Comparison of ENCODE assay signal across 13 cellular contexts in the genomic region with DNA sequence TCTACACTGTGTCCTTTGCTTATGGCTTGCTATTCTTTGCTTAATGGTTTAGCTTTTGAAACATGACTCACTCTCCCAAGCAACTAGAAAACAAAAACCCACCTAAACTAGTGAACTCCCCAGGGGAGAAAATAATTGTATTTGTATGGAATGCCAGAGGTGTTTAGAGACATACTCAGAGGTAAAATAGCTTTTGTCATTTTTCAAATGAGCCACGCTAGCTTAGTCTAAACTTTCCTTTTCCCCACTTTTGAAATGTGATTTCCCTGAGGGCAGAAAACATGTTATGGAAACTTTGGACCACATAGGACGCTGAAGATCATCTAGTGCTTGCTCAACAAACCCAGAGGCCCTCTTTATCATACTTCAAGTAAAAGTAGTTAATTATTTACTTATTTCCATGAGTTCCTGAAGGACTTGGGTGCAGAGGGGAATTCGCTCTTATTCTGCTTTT. TPM values are rescaled to one million over a fixed set of nuclear protein-coding genes. Genes with fewer than 3 reads are reported as not detected.
DNase-seq lines count a peak whose midpoint lies in the region; ATAC-seq, FAIRE-seq and TF ChIP-seq lines count a peak whose summit lies in the region.
"Had no signal": no experiment of that assay in that cellular context is flagged by ENCODE, and none has a peak within 500 bp of the region (broad histone marks: within the 10 kb centered on the region; RNA-seq: fewer than 3 reads in every experiment).

No MANE protein-coding gene starts in this region.

- no peak overlapping the region for H3K4me3 ChIP-seq in A549

- ATAC-seq in A549, result peak; percentile 86 to 89
- no peak for ATAC-seq in HG03432 (IDR thresholded peaks at IDR 0.05; ENCODE audit: unreplicated experiment)

- TF ChIP-seq CTCF in A549 (IDR thresholded peaks at IDR 0.05), result no peak

- whole genome bisulfite sequencing in A549 (ENCODE audit: missing lambda C conversion rate), result 1% methylated on average over 3 of the region's 3 CpGs

- peak in 1 of 2 experiments; percentile 33; a peak in 1 of 5 replicates for TF ChIP-seq EP300 in A549 (IDR thresholded peaks at IDR 0.05)

- TF ChIP-seq POLR2A in A549 (IDR thresholded peaks at IDR 0.05; ENCODE audit: low read length), result no peak

- peak overlapping the region; percentile 82 for H3K27ac Mint-ChIP-seq in activated T-helper 1 cell treated with anti-CD3 and anti-CD28 coated beads, Interleukin-12 subunit alpha, Interleukin-12 subunit beta, Interleukin-2, Interleukin-4 antibody, amounts not matched to agents 30 ng/mL and 10 ng/mL and 1 ng/mL, durations not matched to agents 14 hours and 24 hours and 36 hours

- TF ChIP-seq RAD21 in A549 (conservative IDR thresholded peaks at IDR 0.05 in 1 of 2, IDR thresholded peaks at IDR 0.05 in 1 of 2), result no peak

- peak overlapping the region; percentile 70 for H3K4me2 ChIP-seq in A549
- H3K4me2 ChIP-seq: KMS-11 had no signal

- peak overlapping the region; percentile 49 to 56; a peak in 3 of 6 replicates for H3K27ac ChIP-seq in A549
- H3K27ac ChIP-seq: KMS-11 had no signal

- H3K4me1 ChIP-seq in A549, result peaks cover 22% of the 10 kb centered on the region
- H3K4me1 ChIP-seq: BE2C had no signal

- peak overlapping the region; percentile 79 for H3K4me3 Mint-ChIP-seq in activated T-helper 1 cell treated with anti-CD3 and anti-CD28 coated beads, Interleukin-12 subunit alpha, Interleukin-12 subunit beta, Interleukin-2, Interleukin-4 antibody, amounts not matched to agents 30 ng/mL and 10 ng/mL and 1 ng/mL, durations not matched to agents 14 hours and 24 hours and 36 hours

- POLR2A ChIA-PET in A549 (lab: Yijun Ruan, JAX), result no interaction called here

- FAIRE-seq in A549 (lab: Jason Lieb, UNC), result no peak

- H3K36me3 Mint-ChIP-seq in activated T-helper 1 cell treated with anti-CD3 and anti-CD28 coated beads, Interleukin-12 subunit alpha, Interleukin-12 subunit beta, Interleukin-2, Interleukin-4 antibody, amounts not matched to agents 30 ng/mL and 10 ng/mL and 1 ng/mL, durations not matched to agents 14 hours and 24 hours and 36 hours (ENCODE audit: low read depth), result peaks cover 11% of the 10 kb centered on the region

- peak; percentile 12 to 73 for DNase-seq in A549 (ENCODE audit: low read depth in 1 of 2, low spot score in 1 of 2)
- peak; percentile 21 for DNase-seq in H4 (ENCODE audit: low spot score)
- no peak for DNase-seq in activated T-helper 1 cell treated with anti-CD3 and anti-CD28 coated beads, Interleukin-12 subunit alpha, Interleukin-12 subunit beta, Interleukin-2, Interleukin-4 antibody, amounts not matched to agents 30 ng/mL and 10 ng/mL and 1 ng/mL, durations not matched to agents 14 hours and 24 hours and 36 hours (ENCODE audit: low spot score)
- peak; percentile 57 for DNase-seq in kidney glomerular epithelial cell (lab: John Stamatoyannopoulos, UW)
- DNase-seq in NK-92 (lab: John Stamatoyannopoulos, UW; ENCODE audit: unreplicated experiment), result no peak
- DNase-seq in NCI-H146 treated with DMSO at 0.1 percent for 48 hours (lab: John Stamatoyannopoulos, UW; ENCODE audit: unreplicated experiment), result no peak
- DNase-seq in NCI-H1930 (lab: John Stamatoyannopoulos, UW), result no peak
- DNase-seq: anterior cingulate cortex, BE2C, NCI-H446 treated with DMSO at 0.1 percent for 48 hours, SHP77 treated with DMSO at 0.1 percent for 48 hours had no signal

- intact Hi-C loops in activated T-helper 1 cell treated with anti-CD3 and anti-CD28 coated beads, Interleukin-12 subunit alpha, Interleukin-12 subunit beta, Interleukin-2, Interleukin-4 antibody, amounts not matched to agents 30 ng/mL and 10 ng/mL and 1 ng/mL, durations not matched to agents 14 hours and 24 hours and 36 hours (cut with micrococcal nuclease), result loop anchor here (1.0 kb wide), 2 partner anchors 10 to 13 kb away; no protein-coding TSS in a partner anchor

- CTCF ChIA-PET in A549 (lab: Yijun Ruan, JAX), result interaction anchor here (1.0 kb wide), 1 partner anchor 132 kb away, joined by 3 read pairs; no protein-coding TSS in a partner anchor

- H3K4me1 Mint-ChIP-seq in activated T-helper 1 cell treated with anti-CD3 and anti-CD28 coated beads, Interleukin-12 subunit alpha, Interleukin-12 subunit beta, Interleukin-2, Interleukin-4 antibody, amounts not matched to agents 30 ng/mL and 10 ng/mL and 1 ng/mL, durations not matched to agents 14 hours and 24 hours and 36 hours (ENCODE audit: low read depth), result peaks cover 97% of the 10 kb centered on the region

- peaks cover under 1% of the 10 kb centered on the region for H3K9me3 Mint-ChIP-seq in activated T-helper 1 cell treated with anti-CD3 and anti-CD28 coated beads, Interleukin-12 subunit alpha, Interleukin-12 subunit beta, Interleukin-2, Interleukin-4 antibody, amounts not matched to agents 30 ng/mL and 10 ng/mL and 1 ng/mL, durations not matched to agents 14 hours and 24 hours and 36 hours

- H3K9me3 ChIP-seq in A549, result no peaks in the 10 kb centered on the region
- H3K9me3 ChIP-seq: BE2C had no signal

- no peaks in the 10 kb centered on the region for H3K27me3 Mint-ChIP-seq in activated T-helper 1 cell treated with anti-CD3 and anti-CD28 coated beads, Interleukin-12 subunit alpha, Interleukin-12 subunit beta, Interleukin-2, Interleukin-4 antibody, amounts not matched to agents 30 ng/mL and 10 ng/mL and 1 ng/mL, durations not matched to agents 14 hours and 24 hours and 36 hours (ENCODE audit: insufficient read depth)

TF ChIP-seq in A549, 52 proteins besides CTCF, POLR2A, EP300 and RAD21:
- TF ChIP-seq, protein P1, sequence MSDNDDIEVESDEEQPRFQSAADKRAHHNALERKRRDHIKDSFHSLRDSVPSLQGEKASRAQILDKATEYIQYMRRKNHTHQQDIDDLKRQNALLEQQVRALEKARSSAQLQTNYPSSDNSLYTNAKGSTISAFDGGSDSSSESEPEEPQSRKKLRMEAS (IDR thresholded peaks at IDR 0.05), result no peak
- TF ChIP-seq, protein P2, sequence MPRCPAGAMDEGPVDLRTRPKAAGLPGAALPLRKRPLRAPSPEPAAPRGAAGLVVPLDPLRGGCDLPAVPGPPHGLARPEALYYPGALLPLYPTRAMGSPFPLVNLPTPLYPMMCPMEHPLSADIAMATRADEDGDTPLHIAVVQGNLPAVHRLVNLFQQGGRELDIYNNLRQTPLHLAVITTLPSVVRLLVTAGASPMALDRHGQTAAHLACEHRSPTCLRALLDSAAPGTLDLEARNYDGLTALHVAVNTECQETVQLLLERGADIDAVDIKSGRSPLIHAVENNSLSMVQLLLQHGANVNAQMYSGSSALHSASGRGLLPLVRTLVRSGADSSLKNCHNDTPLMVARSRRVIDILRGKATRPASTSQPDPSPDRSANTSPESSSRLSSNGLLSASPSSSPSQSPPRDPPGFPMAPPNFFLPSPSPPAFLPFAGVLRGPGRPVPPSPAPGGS (IDR thresholded peaks at IDR 0.05), result 0 out of 3 replicates have a peak, but pooled peaks have one; percentile 38
- TF ChIP-seq JUN (IDR thresholded peaks at IDR 0.05) (peak in 1 of 2 experiments; percentile 27; a peak in 1 of 5 replicates), CEBPB (IDR thresholded peaks at IDR 0.05) (peak; percentile 57 to 59; a peak in 2 of 4 replicates), CBX8 (IDR thresholded peaks at IDR 0.05) (no peak), FOSL2 (IDR thresholded peaks at IDR 0.05) (peak; percentile 17; the same call in 1 of the 2 replicates), FOSL2 (CRISPR knock-in tag; IDR thresholded peaks at IDR 0.05) (peak; percentile 56)

RNA-seq across cellular contexts. Expression of a gene that starts 16.5 kb away (rescaled TPM):
- polyA plus RNA-seq in A549 (2011; rRNA removed) (0.34 and 0.52 TPM in 2 replicates), A549 (2017; fragmentation: RNase III; extraction: RNeasy Plus Mini Kit Qiagen cat#74134 plus additional on column Dnase treatment) (not detected in 3 replicates)
- not detected in 2 replicates for polyA plus RNA-seq in A549 (2012; cell fraction: cytosol; rRNA removed)
- not detected in 2 replicates for polyA plus RNA-seq in A549 (2012; cell fraction: nucleus; rRNA removed)
- 0.25 and 0.73 TPM in 2 replicates for polyA minus RNA-seq in A549 (2011; rRNA and poly(A)+ RNA removed)
- total RNA-seq in H4 (2014; rRNA removed; shearing (Covaris generic)), result 0.06 TPM in 1 of 2 replicates, not detected in the other
- 296 and 302 TPM in 2 replicates for total RNA-seq in activated T-helper 1 cell treated with anti-CD3 and anti-CD28 coated beads, Interleukin-12 subunit alpha, Interleukin-12 subunit beta, Interleukin-2, Interleukin-4 antibody, amounts not matched to agents 30 ng/mL and 10 ng/mL and 1 ng/mL, durations not matched to agents 14 hours and 24 hours and 36 hours

Comparison
In these comparisons a context has a peak if more than half of its experiments do, and no peak if none do; other contexts are left out.
1. DNase-seq: peak in A549 (2 of 2), H4 (single experiment) and kidney glomerular epithelial cell (single experiment); none in activated T-helper 1 cell treated with anti-CD3 and anti-CD28 coated beads, Interleukin-12 subunit alpha, Interleukin-12 subunit beta, Interleukin-2, Interleukin-4 antibody, amounts not matched to agents 30 ng/mL and 10 ng/mL and 1 ng/mL, durations not matched to agents 14 hours and 24 hours and 36 hours (single experiment), NK-92 (single experiment), NCI-H146 treated with DMSO at 0.1 percent for 48 hours (single experiment) and NCI-H1930 (0 of 2).
2. RNA of a gene that starts 16.5 kb away (total RNA-seq): 296 to 302 TPM in activated T-helper 1 cell treated with anti-CD3 and anti-CD28 coated beads, Interleukin-12 subunit alpha, Interleukin-12 subunit beta, Interleukin-2, Interleukin-4 antibody, amounts not matched to agents 30 ng/mL and 10 ng/mL and 1 ng/mL, durations not matched to agents 14 hours and 24 hours and 36 hours; 0.06 TPM in H4; every median in the first group is over 100 times any median in the second.